27 cellular contexts compared by ENCODE assay signal in genomic region chr11:70229737-70230136, GRCh38.
"Had no signal": no experiment of that assay in that cellular context is flagged by ENCODE, and none has a peak within 500 bp of the region (broad histone marks: within the 10 kb centered on the region; RNA-seq: fewer than 3 reads in every experiment).

No MANE protein-coding gene starts in this region.

- H3K27me3 ChIP-seq: colonic mucosa had no signal

- H3K27ac Mint-ChIP-seq: activated B cell treated with CpG ODN at 0.5 μM for 24 hours; activated CD8-positive, alpha-beta T cell treated with anti-CD3 and anti-CD28 coated beads for 36 hours; activated naive CD8-positive, alpha-beta T cell; activated T-helper 17 cell treated with anti-CD3 and anti-CD28 coated beads, Interleukin-2, amount 50 U/mL, for 72 hours; T-helper 17 cell; T-helper 2 cell treated with Interferon-gamma antibody and Interleukin-4, amounts not matched to agents 5 μg/mL and 100 μg/mL, for 36 hours had no signal

- H3K36me3 Mint-ChIP-seq: activated naive CD8-positive, alpha-beta T cell had no signal

- H3K27ac ChIP-seq: colonic mucosa, WERI-Rb-1 had no signal

- ATAC-seq: activated CD4-positive, CD25-positive, alpha-beta regulatory T cell treated with anti-CD3 and anti-CD28 coated beads, Interleukin-2, amount 50 U/mL, for 24 hours; activated CD8-positive, alpha-beta T cell treated with anti-CD3 and anti-CD28 coated beads for 36 hours; activated T-cell treated with anti-CD3 and anti-CD28 coated beads, Interleukin-2, amount 50 U/mL, for 4 hours; activated T-helper 17 cell treated with anti-CD3 and anti-CD28 coated beads, Interleukin-2, amount 50 U/mL, for 72 hours; esophagus mucosa; T-helper 17 cell had no signal

- DNase-seq: activated B cell treated with CpG ODN at 0.5 μM for 24 hours; activated CD4-positive, alpha-beta T cell treated with anti-CD3 and anti-CD28 coated beads for 48 hours; activated CD4-positive, alpha-beta T cell treated with anti-CD3 and anti-CD28 coated beads, Interleukin-2, amount 50 U/mL, for 1 hour; activated CD4-positive, alpha-beta T cell treated with anti-CD3 and anti-CD28 coated beads, Interleukin-2, amount 50 U/mL, for 48 hours; activated CD8-positive, alpha-beta memory T cell treated with anti-CD3 and anti-CD28 coated beads for 24 hours; activated CD8-positive, alpha-beta T cell treated with anti-CD3 and anti-CD28 coated beads for 36 hours; activated effector memory CD4-positive, alpha-beta T cell treated with Interleukin-2 at 50 U/mL for 16 hours; activated naive CD4-positive, alpha-beta T cell; activated naive CD4-positive, alpha-beta T cell treated with anti-CD3 and anti-CD28 coated beads, Interleukin-2, amount 50 U/mL, for 16 hours; activated T-cell treated with anti-CD3 and anti-CD28 coated beads, Interleukin-2, amount 50 U/mL, for 4 hours; amniotic stem cell; anterior cingulate cortex; caudate nucleus; colonic mucosa; effector CD8-positive, alpha-beta T cell; head of caudate nucleus; T-helper 1 cell; T-helper 17 cell; T1000; WERI-Rb-1 had no signal

- H3K27me3 Mint-ChIP-seq: activated CD8-positive, alpha-beta T cell treated with anti-CD3 and anti-CD28 coated beads for 36 hours; activated T-helper 17 cell treated with anti-CD3 and anti-CD28 coated beads, Interleukin-2, amount 50 U/mL, for 72 hours had no signal

- H3K4me3 ChIP-seq: colonic mucosa had no signal

- H3K4me1 Mint-ChIP-seq: activated B cell treated with CpG ODN at 0.5 μM for 24 hours; activated T-helper 17 cell treated with anti-CD3 and anti-CD28 coated beads, Interleukin-2, amount 50 U/mL, for 72 hours had no signal

- FAIRE-seq: astrocyte, frontal cortex had no signal

- H3K9me3 Mint-ChIP-seq: activated B cell treated with CpG ODN at 0.5 μM for 24 hours; activated CD8-positive, alpha-beta T cell treated with anti-CD3 and anti-CD28 coated beads for 36 hours; activated T-cell treated with anti-CD3 and anti-CD28 coated beads, Interleukin-2, amount 50 U/mL, for 4 hours; activated T-helper 17 cell treated with anti-CD3 and anti-CD28 coated beads, Interleukin-2, amount 50 U/mL, for 72 hours; T-helper 2 cell treated with Interferon-gamma antibody and Interleukin-4, amounts not matched to agents 5 μg/mL and 100 μg/mL, for 36 hours had no signal

- H3K36me3 ChIP-seq: colonic mucosa, WERI-Rb-1 had no signal

- H3K9me3 ChIP-seq: colonic mucosa had no signal

- H3K4me3 Mint-ChIP-seq: activated B cell treated with CpG ODN at 0.5 μM for 24 hours; activated CD8-positive, alpha-beta T cell treated with anti-CD3 and anti-CD28 coated beads for 36 hours; activated naive CD8-positive, alpha-beta T cell; activated T-cell treated with anti-CD3 and anti-CD28 coated beads, Interleukin-2, amount 50 U/mL, for 4 hours; activated T-helper 17 cell treated with anti-CD3 and anti-CD28 coated beads, Interleukin-2, amount 50 U/mL, for 72 hours; T-helper 17 cell; T-helper 2 cell treated with Interferon-gamma antibody and Interleukin-4, amounts not matched to agents 5 μg/mL and 100 μg/mL, for 36 hours had no signal
